23 cellular contexts compared by ENCODE assay signal in the genomic region with DNA sequence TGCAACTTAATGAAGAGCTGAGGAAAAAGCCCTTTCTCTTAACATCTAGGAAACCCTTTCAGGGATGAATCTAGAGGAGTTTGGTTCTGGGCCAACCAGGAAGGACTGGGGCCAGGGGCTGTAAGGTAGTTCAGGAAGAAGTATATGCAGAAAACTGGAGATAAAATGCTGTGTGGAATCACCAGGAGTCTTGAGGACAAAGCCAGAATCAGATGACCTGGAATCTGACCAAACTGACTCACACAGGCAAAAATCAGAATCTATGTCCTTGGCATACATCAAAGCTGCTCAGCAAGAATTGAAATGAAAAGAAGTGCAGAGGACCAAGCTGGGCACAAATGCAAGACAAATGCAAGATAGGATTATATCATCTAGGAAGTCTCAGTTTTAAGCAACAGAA. TPM values are rescaled to one million over a fixed set of nuclear protein-coding genes. Genes with fewer than 3 reads are reported as not detected.
DNase-seq lines count a peak whose midpoint lies in the region; ATAC-seq and TF ChIP-seq lines count a peak whose summit lies in the region.
"Had no signal": no experiment of that assay in that cellular context is flagged by ENCODE, and none has a peak within 500 bp of the region (broad histone marks: within the 10 kb centered on the region; RNA-seq: fewer than 3 reads in every experiment).

No MANE protein-coding gene starts in this region.

- H3K4me3 ChIP-seq in GM23248 (no peak overlapping the region), PC-3 (ENCODE audit: low read length) (no peak overlapping the region), prostate gland (no peak overlapping the region)
- H3K4me3 ChIP-seq: GM12878, SJSA1, tibial nerve had no signal

- no peaks in the 10 kb centered on the region; the same call in 1 of the 2 replicates for H3K27me3 ChIP-seq in GM23248 (replicated peaks; ENCODE audit: insufficient read depth)
- H3K27me3 ChIP-seq in PC-3 (ENCODE audit: low read length) = no peaks in the 10 kb centered on the region
- H3K27me3 ChIP-seq in prostate gland (replicated peaks; ENCODE audit: insufficient read depth) = no peaks in the 10 kb centered on the region
- H3K27me3 ChIP-seq: neutrophil, tibial nerve had no signal

- POLR2A ChIA-PET in PC-3 (lab: Charles Lee; ENCODE audit: unreplicated experiment) = no interaction called here

- no peak for TF ChIP-seq POLR2A in prostate gland (IDR thresholded peaks at IDR 0.05)

- H3K27ac ChIP-seq in GM23248 = no peak overlapping the region
- no peak overlapping the region for H3K27ac ChIP-seq in PC-3 (ENCODE audit: low read length)
- no peak overlapping the region for H3K27ac ChIP-seq in prostate gland
- H3K27ac ChIP-seq: C4-2B, neutrophil, SJSA1, tibial nerve had no signal

- H3K9ac ChIP-seq in GM23248 (no peak overlapping the region), PC-3 (ENCODE audit: low read length) (no peak overlapping the region)

- in situ Hi-C loops in GM23248 (cut with MboI) = no loop called here

- H4K20me1 ChIP-seq in GM23248 (ENCODE audit: insufficient read depth) (no peaks in the 10 kb centered on the region), PC-3 (ENCODE audit: low read length) (no peaks in the 10 kb centered on the region)

- CTCF ChIA-PET in PC-3 (lab: Charles Lee) = no interaction called here

- H3K9me2 ChIP-seq in GM23248 (ENCODE audit: insufficient read depth) (no peaks in the 10 kb centered on the region), PC-3 (replicated peaks; ENCODE audit: low read length) (no peaks in the 10 kb centered on the region)

- no peaks in the 10 kb centered on the region for H3K79me2 ChIP-seq in GM23248 (ENCODE audit: insufficient read depth)
- no peaks in the 10 kb centered on the region for H3K79me2 ChIP-seq in PC-3 (ENCODE audit: low read length)

- TF ChIP-seq CTCF in PC-3 (conservative IDR thresholded peaks at IDR 0.05; ENCODE audit: low read depth, low read length) (no peak), prostate gland (IDR thresholded peaks at IDR 0.05) (no peak)

- H2AFZ ChIP-seq in GM23248 = no peak overlapping the region
- H2AFZ ChIP-seq in PC-3 (ENCODE audit: low read length) = no peak overlapping the region

- H3F3A ChIP-seq in GM23248 (ENCODE audit: insufficient read depth) = no peaks in the 10 kb centered on the region
- no peaks in the 10 kb centered on the region for H3F3A ChIP-seq in PC-3 (ENCODE audit: low read length, unreplicated experiment)

- no peak for ATAC-seq in PC-3
- ATAC-seq in HG02870 (IDR thresholded peaks at IDR 0.05; ENCODE audit: unreplicated experiment) = no peak
- ATAC-seq: GM12878 had no signal

- intact Hi-C loops in PC-3 (cut with micrococcal nuclease) (no loop called here), prostate gland (cut with DNase I) (no loop called here)

- DNase-seq in GM23248 (peak; percentile 60), PC-3 (peak; percentile 18), dermis blood vessel endothelial cell (peak; percentile 3), prostate gland (ENCODE audit: low spot score) (peak; percentile 49), GDM1 (lab: John Stamatoyannopoulos, UW) (no peak), SKM-1 treated with dmso at 0.1 percent for 144 hours (lab: John Stamatoyannopoulos, UW; ENCODE audit: unreplicated experiment) (no peak)
- DNase-seq in activated effector memory CD4-positive, alpha-beta T cell treated with anti-CD3 and anti-CD28 coated beads, Interleukin-2, amount 50 U/mL, for 16 hours = no peak
- DNase-seq: activated CD4-positive, alpha-beta T cell treated with anti-CD3 and anti-CD28 coated beads for 48 hours; activated naive CD4-positive, alpha-beta T cell treated with anti-CD3 and anti-CD28 coated beads, Interleukin-2, amount 50 U/mL, for 16 hours; activated T-cell treated with anti-CD3 and anti-CD28 coated beads for 4 hours; central memory CD4-positive, alpha-beta T cell; EL; HCEC 1CT; head of caudate nucleus; NCI-H1048; stimulated activated CD4-positive, alpha-beta T cell treated with anti-CD3 and anti-CD28 coated beads, Interleukin-4, amount 100 ng/mL, for 24 hours; T1000 had no signal

- H3K36me3 ChIP-seq in GM23248 (ENCODE audit: low read depth) = no peaks in the 10 kb centered on the region
- H3K36me3 ChIP-seq in PC-3 (ENCODE audit: low read depth, low read length) = no peaks in the 10 kb centered on the region
- no peaks in the 10 kb centered on the region for H3K36me3 ChIP-seq in prostate gland
- H3K36me3 ChIP-seq: neutrophil, SJSA1, tibial nerve had no signal

- no TSS peak for BruUV-seq in PC-3 (replicated peaks; lab: Mats Ljungman, UMichigan)

- H3K4me1 ChIP-seq in GM23248 (ENCODE audit: insufficient read depth) (no peaks in the 10 kb centered on the region), PC-3 (ENCODE audit: insufficient read depth, low read length) (no peaks in the 10 kb centered on the region), prostate gland (replicated peaks) (no peaks in the 10 kb centered on the region)
- H3K4me1 ChIP-seq: SJSA1 had no signal

- no peaks in the 10 kb centered on the region for H3K9me3 ChIP-seq in GM23248 (ENCODE audit: low read depth)
- no peaks in the 10 kb centered on the region for H3K9me3 ChIP-seq in PC-3 (ENCODE audit: low read length)
- no peaks in the 10 kb centered on the region for H3K9me3 ChIP-seq in prostate gland
- H3K9me3 ChIP-seq: neutrophil, SJSA1, tibial nerve had no signal

- H3K4me2 ChIP-seq in GM23248 (ENCODE audit: unreplicated experiment) (no peak overlapping the region), PC-3 (ENCODE audit: low read length) (no peak overlapping the region)

RNA-seq across cellular contexts. Expression of a gene that starts 59.4 kb away (rescaled TPM):
- 68.5 and 73.6 TPM in 2 replicates for total RNA-seq in GM23248 (2014; rRNA removed; shearing (Covaris generic))
- polyA plus RNA-seq in GM23248 (2016; fragmentation: Nextera tagmentation; extraction: Ambion mirVana) = 65.8 and 74.7 TPM in 2 replicates
- total RNA-seq in PC-3 (2014; rRNA removed) = 34.0 and 49.1 TPM in 2 replicates
- total RNA-seq in dermis blood vessel endothelial cell = 88.0 and 136 TPM in 2 replicates
- total RNA-seq in prostate gland = 100 to 1,000 TPM; 123 to 158 TPM

Comparison
In these comparisons a context has a peak if more than half of its experiments do, and no peak if none do; other contexts are left out.
1. DNase-seq: peak in GM23248 (single experiment), PC-3 (single experiment), dermis blood vessel endothelial cell (single experiment) and prostate gland (single experiment); none in activated effector memory CD4-positive, alpha-beta T cell treated with anti-CD3 and anti-CD28 coated beads, Interleukin-2, amount 50 U/mL, for 16 hours (single experiment), GDM1 (single experiment) and SKM-1 treated with dmso at 0.1 percent for 144 hours (single experiment).